20 cellular contexts compared by ENCODE assay signal in the genomic region with DNA sequence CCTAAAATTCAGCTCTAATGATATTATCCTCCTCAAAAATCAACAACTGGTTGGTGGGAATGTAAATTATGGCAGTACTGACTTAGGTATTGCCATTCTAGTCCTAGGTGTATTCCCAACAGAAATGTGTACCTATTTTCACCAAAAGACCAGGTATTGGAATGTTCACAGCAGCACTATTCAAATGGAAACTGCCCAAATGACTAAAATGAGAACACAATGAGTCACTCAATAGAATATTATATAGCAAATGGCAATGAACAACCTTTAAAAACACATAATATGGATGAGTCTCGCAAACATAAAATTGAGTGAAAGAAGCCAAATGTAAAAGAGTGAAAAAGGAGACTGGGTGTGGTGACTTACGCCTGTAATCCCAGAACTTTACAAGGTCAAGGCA. TPM values are rescaled to one million over a fixed set of nuclear protein-coding genes. Genes with fewer than 3 reads are reported as not detected.
DNase-seq lines count a peak whose midpoint lies in the region; ATAC-seq, FAIRE-seq and TF ChIP-seq lines count a peak whose summit lies in the region.
"Had no signal": no experiment of that assay in that cellular context is flagged by ENCODE, and none has a peak within 500 bp of the region (broad histone marks: within the 10 kb centered on the region; RNA-seq: fewer than 3 reads in every experiment).

No MANE protein-coding gene starts in this region.

- FAIRE-seq in bronchial epithelial cell (lab: Jason Lieb, UNC) = no peak
- FAIRE-seq: G401.6, GM18507, GM19239, HTR-8/SVneo had no signal

- DNase-seq in bronchial epithelial cell (ENCODE audit: low read depth) = peak; percentile 51
- DNase-seq in right atrium auricular region (ENCODE audit: low spot score) = no peak
- DNase-seq in A673 (ENCODE audit: low spot score) = no peak
- DNase-seq: DND-41, HCEC 1CT, NCI-H1105 treated with DMSO at 0.1 percent for 48 hours, NCI-H187, NCI-H446 treated with DMSO at 0.1 percent for 48 hours, SJCRH30, SW 1271 had no signal

- CTCF ChIA-PET in A673 (lab: Charles Lee) = no interaction called here

- H3K4me1 ChIP-seq in right atrium auricular region (peaks cover 0 to 36% of the 10 kb centered on the region in 2 donors), A673 (ENCODE audit: insufficient read depth, low read length, poor library complexity, severe bottlenecking) (peaks cover 35% of the 10 kb centered on the region)

- no peaks in the 10 kb centered on the region for H3K27me3 ChIP-seq in bronchial epithelial cell (ENCODE audit: control insufficient read depth, insufficient read depth, low read length)
- H3K27me3 ChIP-seq in right atrium auricular region = no peaks in the 10 kb centered on the region
- no peaks in the 10 kb centered on the region for H3K27me3 ChIP-seq in A673 (replicated peaks; ENCODE audit: insufficient read depth, low read depth, low read length, poor library complexity)
- H3K27me3 ChIP-seq: SJCRH30 had no signal

- H3K9me3 ChIP-seq in right atrium auricular region (no peaks in the 10 kb centered on the region), A673 (ENCODE audit: low read depth, low read length, poor library complexity, severe bottlenecking) (no peaks in the 10 kb centered on the region)
- H3K9me3 ChIP-seq: SJCRH30 had no signal

- POLR2A ChIA-PET in A673 (lab: Charles Lee; ENCODE audit: low non-redundant PET) = no interaction called here

- intact Hi-C loops in A673 (cut with micrococcal nuclease; ENCODE audit: unreplicated experiment) = no loop called here

- ATAC-seq in GM18519 (IDR thresholded peaks at IDR 0.05; ENCODE audit: low FRiP score, unreplicated experiment) = peak; percentile 29
- peak; percentile 32 for ATAC-seq in GM18907 (IDR thresholded peaks at IDR 0.05; ENCODE audit: unreplicated experiment)
- peak; percentile 42 for ATAC-seq in HG02981 (IDR thresholded peaks at IDR 0.05; ENCODE audit: unreplicated experiment)
- no peak for ATAC-seq in HG03378 (IDR thresholded peaks at IDR 0.05; ENCODE audit: unreplicated experiment)

- no TSS peak for BruUV-seq in A673 (replicated peaks; lab: Mats Ljungman, UMichigan)

- no peak for TF ChIP-seq CTCF in bronchial epithelial cell (IDR thresholded peaks at IDR 0.05; ENCODE audit: insufficient read depth, low read length, severe bottlenecking)
- no peak for TF ChIP-seq CTCF in right atrium auricular region (IDR thresholded peaks at IDR 0.05)
- TF ChIP-seq CTCF in A673 (conservative IDR thresholded peaks at IDR 0.05; ENCODE audit: low read depth, low read length) = no peak

- H3K36me3 ChIP-seq in bronchial epithelial cell (ENCODE audit: control insufficient read depth, insufficient read depth, low read length) = no peaks in the 10 kb centered on the region
- H3K36me3 ChIP-seq in right atrium auricular region = no peaks in the 10 kb centered on the region
- H3K36me3 ChIP-seq in A673 (ENCODE audit: insufficient read depth, low read length, poor library complexity, severe bottlenecking) = no peaks in the 10 kb centered on the region
- H3K36me3 ChIP-seq: SJCRH30 had no signal

- H3K27ac ChIP-seq in right atrium auricular region = no peak overlapping the region
- H3K27ac ChIP-seq in A673 (ENCODE audit: low read depth, low read length, poor library complexity, severe bottlenecking) = no peak overlapping the region
- H3K27ac ChIP-seq: C4-2B, PC-9 had no signal

- H3K4me3 ChIP-seq in bronchial epithelial cell (ENCODE audit: low read depth, low read length) (no peak overlapping the region), right atrium auricular region (no peak overlapping the region), A673 (ENCODE audit: low read depth, low read length, poor library complexity, severe bottlenecking) (no peak overlapping the region)
- H3K4me3 ChIP-seq: PC-9, SJCRH30 had no signal

RNA-seq across cellular contexts. Expression of a gene that starts 44.9 kb away (rescaled TPM):
- 107 and 146 TPM in 2 replicates for total RNA-seq in bronchial epithelial cell
- 10 to 100 TPM; 25.3 to 26.6 TPM for total RNA-seq in right atrium auricular region
- 34.7 and 39.7 TPM in 2 replicates for total RNA-seq in A673 (2021)
